In genomic region chr7:150678601-150679000, GRCh38 we compare ENCODE assay signal across 11 cellular contexts. TPM values are rescaled to one million over a fixed set of nuclear protein-coding genes. Genes with fewer than 3 reads are reported as not detected.
DNase-seq lines count a peak whose midpoint lies in the region; ATAC-seq and TF ChIP-seq lines count a peak whose summit lies in the region.
"Not testable (repeated sequence)": the region's sequence is repeated elsewhere in the genome, so short reads cannot be mapped to it uniquely, and the experiment has no call there.
"Had no signal": no experiment of that assay in that cellular context is flagged by ENCODE, and none has a peak within 500 bp of the region (broad histone marks: within the 10 kb centered on the region; RNA-seq: fewer than 3 reads in every experiment).

No MANE protein-coding gene starts in this region.

- peak overlapping the region; percentile 29 for H3K27ac ChIP-seq in CD4-positive, alpha-beta T cell (ENCODE audit: low read depth, low read length)
- peak overlapping the region; percentile 85 for H3K27ac ChIP-seq in left ventricle myocardium inferior (replicated peaks)
- H3K27ac ChIP-seq in upper lobe of left lung: peak overlapping the region in 3 of 4 donors; percentile 30 to 75 (median 66)

- H3K4me3 Mint-ChIP-seq in CD4-positive, alpha-beta T cell: peak overlapping the region; percentile 76
- H3K4me3 Mint-ChIP-seq in T-helper 1 cell treated with Interleukin-12 subunit alpha and Interleukin-12 subunit beta and Interleukin-4 antibody, amounts not matched to agents 30 μg/mL and 1 μg/mL, for 36 hours: peak overlapping the region; percentile 80
- H3K4me3 Mint-ChIP-seq in activated CD4-positive, alpha-beta memory T cell treated with anti-CD3 and anti-CD28 coated beads, Interleukin-2, amount 10 ng/mL, durations not matched to agents 7 days and 5 days: peak overlapping the region; percentile 71
- H3K4me3 Mint-ChIP-seq in activated T-helper 1 cell treated with anti-CD3 and anti-CD28 coated beads, Interleukin-12 subunit alpha, Interleukin-12 subunit beta, Interleukin-2, Interleukin-4 antibody, amounts not matched to agents 30 ng/mL and 10 ng/mL and 1 ng/mL, durations not matched to agents 14 hours and 24 hours and 36 hours: peak overlapping the region; percentile 76

- CTCF ChIA-PET in CD4-positive, alpha-beta T cell (lab: Charles Lee): interaction anchor here (0.9 kb wide), 1 partner anchor 230 kb away, joined by 3 read pairs; no protein-coding TSS in a partner anchor
- CTCF ChIA-PET in activated CD4-positive, alpha-beta memory T cell treated with anti-CD3 and anti-CD28 coated beads, Interleukin-2, amount 10 ng/mL, durations not matched to agents 7 days and 5 days (lab: Charles Lee): interaction anchor here (1.1 to 1.5 kb wide), 2 partner anchors 9 to 11 kb away, joined by 3 read pairs; no protein-coding TSS in a partner anchor

- not testable (repeated sequence) for H3K9me3 ChIP-seq in CD4-positive, alpha-beta T cell (ENCODE audit: control insufficient read depth, low read length); left ventricle myocardium inferior (replicated peaks); upper lobe of left lung

- POLR2A ChIA-PET in CD4-positive, alpha-beta T cell (lab: Charles Lee): interaction anchor here (0.7 to 1.2 kb wide), 6 partner anchors 11 to 70 kb away, joined by 3 to 5 read pairs (median 3); partner anchors contain the start of genes GIMAP1 and GIMAP6
- POLR2A ChIA-PET in activated CD4-positive, alpha-beta memory T cell treated with anti-CD3 and anti-CD28 coated beads, Interleukin-2, amount 10 ng/mL, durations not matched to agents 7 days and 5 days (lab: Charles Lee): interaction anchor here (0.7 to 1.9 kb wide), 3 partner anchors 10 to 206 kb away, joined by 3 to 5 read pairs (median 5); no protein-coding TSS in a partner anchor

- H3K36me3 Mint-ChIP-seq in CD4-positive, alpha-beta T cell (ENCODE audit: low read depth): peaks cover 73% of the 10 kb centered on the region
- peaks cover 49% of the 10 kb centered on the region for H3K36me3 Mint-ChIP-seq in T-helper 1 cell treated with Interleukin-12 subunit alpha and Interleukin-12 subunit beta and Interleukin-4 antibody, amounts not matched to agents 30 μg/mL and 1 μg/mL, for 36 hours (ENCODE audit: low read depth)
- H3K36me3 Mint-ChIP-seq in activated CD4-positive, alpha-beta memory T cell treated with anti-CD3 and anti-CD28 coated beads, Interleukin-2, amount 10 ng/mL, durations not matched to agents 7 days and 5 days (ENCODE audit: low read depth): peaks cover 58% of the 10 kb centered on the region
- H3K36me3 Mint-ChIP-seq in activated T-helper 1 cell treated with anti-CD3 and anti-CD28 coated beads, Interleukin-12 subunit alpha, Interleukin-12 subunit beta, Interleukin-2, Interleukin-4 antibody, amounts not matched to agents 30 ng/mL and 10 ng/mL and 1 ng/mL, durations not matched to agents 14 hours and 24 hours and 36 hours (ENCODE audit: low read depth): peaks cover 36% of the 10 kb centered on the region
- peaks cover 46 to 49% of the 10 kb centered on the region in 2 donors for H3K36me3 Mint-ChIP-seq in activated naive CD4-positive, alpha-beta T cell treated with anti-CD3 and anti-CD28 coated beads, Interleukin-2, amount 50 U/mL, for 72 hours

- not testable (repeated sequence) for TF ChIP-seq POLR2A in upper lobe of left lung (IDR thresholded peaks at IDR 0.05)

- H3K4me1 ChIP-seq in left ventricle myocardium inferior: peaks cover 14% of the 10 kb centered on the region
- H3K4me1 ChIP-seq in upper lobe of left lung: peaks cover 8 to 24% (median 16%) of the 10 kb centered on the region in 4 donors

- peak overlapping the region; percentile 79 for H3K27ac Mint-ChIP-seq in CD4-positive, alpha-beta T cell
- H3K27ac Mint-ChIP-seq in T-helper 1 cell treated with Interleukin-12 subunit alpha and Interleukin-12 subunit beta and Interleukin-4 antibody, amounts not matched to agents 30 μg/mL and 1 μg/mL, for 36 hours: peak overlapping the region; percentile 77
- H3K27ac Mint-ChIP-seq in activated CD4-positive, alpha-beta memory T cell treated with anti-CD3 and anti-CD28 coated beads, Interleukin-2, amount 10 ng/mL, durations not matched to agents 7 days and 5 days: peak overlapping the region; percentile 77
- H3K27ac Mint-ChIP-seq in activated T-helper 1 cell treated with anti-CD3 and anti-CD28 coated beads, Interleukin-12 subunit alpha, Interleukin-12 subunit beta, Interleukin-2, Interleukin-4 antibody, amounts not matched to agents 30 ng/mL and 10 ng/mL and 1 ng/mL, durations not matched to agents 14 hours and 24 hours and 36 hours: peak overlapping the region; percentile 89
- peak overlapping the region; percentile 45 to 83 for H3K27ac Mint-ChIP-seq in activated naive CD4-positive, alpha-beta T cell treated with anti-CD3 and anti-CD28 coated beads, Interleukin-2, amount 50 U/mL, for 72 hours

- TF ChIP-seq EP300 in upper lobe of left lung (IDR thresholded peaks at IDR 0.05): not testable (repeated sequence)

- not testable (repeated sequence) for H3K4me3 ChIP-seq in left ventricle myocardium inferior, upper lobe of left lung

- DNase-seq in CD4-positive, alpha-beta T cell: peak in 5 of 10 experiments; percentile 27 to 54 (median 38)
- not testable (repeated sequence) for DNase-seq in activated CD4-positive, alpha-beta memory T cell treated with anti-CD3 and anti-CD28 coated beads, Interleukin-2, amount 10 ng/mL, durations not matched to agents 7 days and 5 days; activated T-helper 1 cell treated with anti-CD3 and anti-CD28 coated beads, Interleukin-12 subunit alpha, Interleukin-12 subunit beta, Interleukin-2, Interleukin-4 antibody, amounts not matched to agents 30 ng/mL and 10 ng/mL and 1 ng/mL, durations not matched to agents 14 hours and 24 hours and 36 hours (ENCODE audit: low spot score); left ventricle myocardium inferior
- DNase-seq in activated naive CD4-positive, alpha-beta T cell treated with anti-CD3 and anti-CD28 coated beads, Interleukin-2, amount 50 U/mL, for 72 hours (ENCODE audit: low spot score in 2 of 2): peak in 1 of 2 donors; percentile 32
- peak; percentile 58 for DNase-seq in stimulated activated CD4-positive, alpha-beta T cell treated with anti-CD3 and anti-CD28 coated beads, Interleukin-4, amount 100 ng/mL, for 1 hour
- DNase-seq in upper lobe of left lung: peak in 1 of 2 donors; percentile 48

- 85 to 91% methylated on average over 8 to 11 of the region's 11 CpGs for WGBS in upper lobe of left lung, 2 donors

- not testable (repeated sequence) for H3K36me3 ChIP-seq in left ventricle myocardium inferior, upper lobe of left lung

- peaks cover 83% of the 10 kb centered on the region for H3K4me1 Mint-ChIP-seq in CD4-positive, alpha-beta T cell (ENCODE audit: low read depth)
- peaks cover 69% of the 10 kb centered on the region for H3K4me1 Mint-ChIP-seq in T-helper 1 cell treated with Interleukin-12 subunit alpha and Interleukin-12 subunit beta and Interleukin-4 antibody, amounts not matched to agents 30 μg/mL and 1 μg/mL, for 36 hours (ENCODE audit: low read depth)
- peaks cover 79% of the 10 kb centered on the region for H3K4me1 Mint-ChIP-seq in activated CD4-positive, alpha-beta memory T cell treated with anti-CD3 and anti-CD28 coated beads, Interleukin-2, amount 10 ng/mL, durations not matched to agents 7 days and 5 days
- H3K4me1 Mint-ChIP-seq in activated T-helper 1 cell treated with anti-CD3 and anti-CD28 coated beads, Interleukin-12 subunit alpha, Interleukin-12 subunit beta, Interleukin-2, Interleukin-4 antibody, amounts not matched to agents 30 ng/mL and 10 ng/mL and 1 ng/mL, durations not matched to agents 14 hours and 24 hours and 36 hours (ENCODE audit: low read depth): peaks cover 82% of the 10 kb centered on the region

- not testable (repeated sequence) for TF ChIP-seq CTCF in CD4-positive, alpha-beta T cell (IDR thresholded peaks at IDR 0.05); left ventricle myocardium inferior (IDR thresholded peaks at IDR 0.05; ENCODE audit: borderline replicate concordance); upper lobe of left lung (IDR thresholded peaks at IDR 0.05)

- intact Hi-C loops in CD4-positive, alpha-beta T cell (cut with DNase I, micrococcal nuclease): loop anchor here in 1 of 2 experiments (5.0 kb wide), 1 partner anchor 39 kb away; the partner anchor contains the start of gene GIMAP1
- intact Hi-C loops in activated T-helper 1 cell treated with anti-CD3 and anti-CD28 coated beads, Interleukin-12 subunit alpha, Interleukin-12 subunit beta, Interleukin-2, Interleukin-4 antibody, amounts not matched to agents 30 ng/mL and 10 ng/mL and 1 ng/mL, durations not matched to agents 14 hours and 24 hours and 36 hours (cut with micrococcal nuclease); left ventricle myocardium inferior (cut with micrococcal nuclease): not testable (repeated sequence)

- ATAC-seq in CD4-positive, alpha-beta T cell (ENCODE audit: poor library complexity); activated naive CD4-positive, alpha-beta T cell treated with anti-CD3 and anti-CD28 coated beads, Interleukin-2, amount 50 U/mL, for 72 hours; upper lobe of left lung (ENCODE audit: low FRiP score in 2 of 2): not testable (repeated sequence)

- not testable (repeated sequence) for H3K9me3 Mint-ChIP-seq in CD4-positive, alpha-beta T cell; activated naive CD4-positive, alpha-beta T cell treated with anti-CD3 and anti-CD28 coated beads, Interleukin-2, amount 50 U/mL, for 72 hours
- peaks cover 52% of the 10 kb centered on the region for H3K9me3 Mint-ChIP-seq in T-helper 1 cell treated with Interleukin-12 subunit alpha and Interleukin-12 subunit beta and Interleukin-4 antibody, amounts not matched to agents 30 μg/mL and 1 μg/mL, for 36 hours
- peaks cover 20% of the 10 kb centered on the region for H3K9me3 Mint-ChIP-seq in activated CD4-positive, alpha-beta memory T cell treated with anti-CD3 and anti-CD28 coated beads, Interleukin-2, amount 10 ng/mL, durations not matched to agents 7 days and 5 days
- H3K9me3 Mint-ChIP-seq in activated T-helper 1 cell treated with anti-CD3 and anti-CD28 coated beads, Interleukin-12 subunit alpha, Interleukin-12 subunit beta, Interleukin-2, Interleukin-4 antibody, amounts not matched to agents 30 ng/mL and 10 ng/mL and 1 ng/mL, durations not matched to agents 14 hours and 24 hours and 36 hours: peaks cover 46% of the 10 kb centered on the region

- H3K27me3 ChIP-seq in CD4-positive, alpha-beta T cell (ENCODE audit: control insufficient read depth, insufficient read depth, low read length); left ventricle myocardium inferior (ENCODE audit: low read depth); upper lobe of left lung: not testable (repeated sequence)

- not testable (repeated sequence) for H3K27me3 Mint-ChIP-seq in CD4-positive, alpha-beta T cell; T-helper 1 cell treated with Interleukin-12 subunit alpha and Interleukin-12 subunit beta and Interleukin-4 antibody, amounts not matched to agents 30 μg/mL and 1 μg/mL, for 36 hours (ENCODE audit: low read depth); activated CD4-positive, alpha-beta memory T cell treated with anti-CD3 and anti-CD28 coated beads, Interleukin-2, amount 10 ng/mL, durations not matched to agents 7 days and 5 days; activated T-helper 1 cell treated with anti-CD3 and anti-CD28 coated beads, Interleukin-12 subunit alpha, Interleukin-12 subunit beta, Interleukin-2, Interleukin-4 antibody, amounts not matched to agents 30 ng/mL and 10 ng/mL and 1 ng/mL, durations not matched to agents 14 hours and 24 hours and 36 hours (ENCODE audit: insufficient read depth)

RNA-seq across cellular contexts. Expression of gene GIMAP2, which starts 6.9 kb away (rescaled TPM):
- 10 to 100 TPM; 64.1 to 65.1 TPM for total RNA-seq in CD4-positive, alpha-beta T cell
- total RNA-seq in activated CD4-positive, alpha-beta memory T cell treated with anti-CD3 and anti-CD28 coated beads, Interleukin-2, amount 10 ng/mL, durations not matched to agents 7 days and 5 days: 100 to 1,000 TPM; 113 to 120 TPM
- 24.7 and 29.7 TPM in 2 replicates for total RNA-seq in activated T-helper 1 cell treated with anti-CD3 and anti-CD28 coated beads, Interleukin-12 subunit alpha, Interleukin-12 subunit beta, Interleukin-2, Interleukin-4 antibody, amounts not matched to agents 30 ng/mL and 10 ng/mL and 1 ng/mL, durations not matched to agents 14 hours and 24 hours and 36 hours
- 10 to 100 TPM; 47.8 to 56.5 TPM for total RNA-seq in activated naive CD4-positive, alpha-beta T cell treated with anti-CD3 and anti-CD28 coated beads, Interleukin-2, amount 50 U/mL, for 72 hours
- total RNA-seq in left ventricle myocardium inferior (5.0 TPM), upper lobe of left lung (10 to 100 TPM; 15.5 to 34.0 (median 23.0) TPM)
- total RNA-seq: Caco-2 had no signal

RNA-seq across cellular contexts. Expression of gene GIMAP1, which starts 37.8 kb away (rescaled TPM):
- total RNA-seq in CD4-positive, alpha-beta T cell: 1 to 10 TPM; 8.0 to 8.1 TPM
- 10 to 100 TPM; 18.8 to 21.0 TPM for total RNA-seq in activated CD4-positive, alpha-beta memory T cell treated with anti-CD3 and anti-CD28 coated beads, Interleukin-2, amount 10 ng/mL, durations not matched to agents 7 days and 5 days
- 4.6 and 4.9 TPM in 2 replicates for total RNA-seq in activated T-helper 1 cell treated with anti-CD3 and anti-CD28 coated beads, Interleukin-12 subunit alpha, Interleukin-12 subunit beta, Interleukin-2, Interleukin-4 antibody, amounts not matched to agents 30 ng/mL and 10 ng/mL and 1 ng/mL, durations not matched to agents 14 hours and 24 hours and 36 hours
- total RNA-seq in activated naive CD4-positive, alpha-beta T cell treated with anti-CD3 and anti-CD28 coated beads, Interleukin-2, amount 50 U/mL, for 72 hours: 10 to 100 TPM in 1 of 2 donors, 1 to 10 TPM in 1; 3.1 to 10.7 TPM
- total RNA-seq in left ventricle myocardium inferior: 5.9 TPM
- 10 to 100 TPM in 5 of 6 donors, 1 to 10 TPM in 1; 8.4 to 13.5 (median 12.1) TPM for total RNA-seq in upper lobe of left lung
- total RNA-seq: Caco-2, IMR-90, LHCN-M2 had no signal

RNA-seq across cellular contexts. Expression of gene GIMAP6, which starts 46.4 kb away (rescaled TPM):
- total RNA-seq in CD4-positive, alpha-beta T cell: 10 to 100 TPM; 14.3 to 14.9 TPM
- total RNA-seq in activated CD4-positive, alpha-beta memory T cell treated with anti-CD3 and anti-CD28 coated beads, Interleukin-2, amount 10 ng/mL, durations not matched to agents 7 days and 5 days: 10 to 100 TPM; 84.9 to 85.9 TPM
- total RNA-seq in activated T-helper 1 cell treated with anti-CD3 and anti-CD28 coated beads, Interleukin-12 subunit alpha, Interleukin-12 subunit beta, Interleukin-2, Interleukin-4 antibody, amounts not matched to agents 30 ng/mL and 10 ng/mL and 1 ng/mL, durations not matched to agents 14 hours and 24 hours and 36 hours: 38.7 and 41.3 TPM in 2 replicates
- total RNA-seq in activated naive CD4-positive, alpha-beta T cell treated with anti-CD3 and anti-CD28 coated beads, Interleukin-2, amount 50 U/mL, for 72 hours: 10 to 100 TPM; 35.9 to 43.2 TPM
- total RNA-seq in left ventricle myocardium inferior: 24.3 TPM
- total RNA-seq in upper lobe of left lung: 10 to 100 TPM; 24.7 to 62.9 (median 44.2) TPM
- total RNA-seq: Caco-2, IMR-90, LHCN-M2 had no signal

RNA-seq across cellular contexts. Expression of gene GIMAP5, which starts 58.6 kb away (rescaled TPM):
- total RNA-seq in CD4-positive, alpha-beta T cell: 10 to 100 TPM; 31.3 to 35.2 TPM
- 10 to 100 TPM; 83.9 to 84.3 TPM for total RNA-seq in activated CD4-positive, alpha-beta memory T cell treated with anti-CD3 and anti-CD28 coated beads, Interleukin-2, amount 10 ng/mL, durations not matched to agents 7 days and 5 days
- total RNA-seq in activated T-helper 1 cell treated with anti-CD3 and anti-CD28 coated beads, Interleukin-12 subunit alpha, Interleukin-12 subunit beta, Interleukin-2, Interleukin-4 antibody, amounts not matched to agents 30 ng/mL and 10 ng/mL and 1 ng/mL, durations not matched to agents 14 hours and 24 hours and 36 hours: 53.8 and 59.7 TPM in 2 replicates
- total RNA-seq in activated naive CD4-positive, alpha-beta T cell treated with anti-CD3 and anti-CD28 coated beads, Interleukin-2, amount 50 U/mL, for 72 hours: 100 to 1,000 TPM in 1 of 2 donors, 10 to 100 TPM in 1; 73.1 to 115 TPM
- total RNA-seq in left ventricle myocardium inferior: 10.7 TPM
- 100 to 1,000 TPM in 1 of 6 donors, 10 to 100 TPM in 5; 28.0 to 103 (median 41.3) TPM for total RNA-seq in upper lobe of left lung
- total RNA-seq: Caco-2, IMR-90, LHCN-M2 had no signal

Comparison
In these comparisons a context has a peak if more than half of its experiments do, and no peak if none do; other contexts are left out.
1. H3K27ac ChIP-seq: peak in every context shown above with its lines; median percentile 85 in left ventricle myocardium inferior; 66 in upper lobe of left lung; 29 in CD4-positive, alpha-beta T cell.